Comparison of ENCODE assay signal across 12 cellular contexts in the genomic region with DNA sequence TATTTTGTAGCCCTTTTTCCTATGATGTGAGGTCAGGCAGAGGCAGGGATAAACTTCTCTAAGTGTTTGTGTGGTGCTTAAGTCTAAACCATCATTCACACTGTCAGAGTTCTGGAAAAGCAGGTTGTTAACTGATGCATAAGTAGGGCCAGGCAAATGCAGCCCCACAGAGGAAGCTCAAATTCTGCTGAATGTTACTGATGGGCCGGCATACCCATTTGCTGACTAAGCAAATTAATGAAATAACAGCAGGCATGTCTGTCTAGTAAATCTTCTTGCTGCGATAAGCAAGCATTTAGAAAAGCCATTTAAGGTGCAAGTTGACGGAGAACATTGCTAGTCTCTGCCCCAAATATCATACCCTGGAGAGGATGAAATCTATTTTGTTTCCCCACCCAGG.
DNase-seq lines count a peak whose midpoint lies in the region; ATAC-seq and TF ChIP-seq lines count a peak whose summit lies in the region.
"Had no signal": no experiment of that assay in that cellular context is flagged by ENCODE, and none has a peak within 500 bp of the region (broad histone marks: within the 10 kb centered on the region; RNA-seq: fewer than 3 reads in every experiment).

No MANE protein-coding gene starts in this region.

- H3K4me2 ChIP-seq in SK-N-SH: no peak overlapping the region

- no peaks in the 10 kb centered on the region for H3K9me3 ChIP-seq in SK-N-SH
- H3K9me3 ChIP-seq: BLaER1 treated with 17β-estradiol and CSF1 and Interleukin-3, amounts not matched to agents 10 nM and 100 nM had no signal

- H3K27ac ChIP-seq in SK-N-SH (ENCODE audit: low read depth in 2 of 2, low read length in 1 of 2): no peak overlapping the region
- H3K27ac ChIP-seq: 22Rv1; BLaER1 treated with 17β-estradiol and CSF1 and Interleukin-3, amounts not matched to agents 10 nM and 100 nM had no signal

- no peaks in the 10 kb centered on the region for H3K9me2 ChIP-seq in SK-N-SH

- H3K36me3 ChIP-seq in SK-N-SH (replicated peaks in 1 of 2; ENCODE audit: control insufficient read depth in 1 of 2, insufficient read depth in 2 of 2, low read length in 1 of 2): no peaks in the 10 kb centered on the region
- H3K36me3 ChIP-seq: BLaER1 treated with 17β-estradiol and CSF1 and Interleukin-3, amounts not matched to agents 10 nM and 100 nM had no signal

- no peak for TF ChIP-seq CTCF in SK-N-SH (IDR thresholded peaks at IDR 0.05)
- no peak for TF ChIP-seq CTCF in fibroblast of villous mesenchyme (IDR thresholded peaks at IDR 0.05; ENCODE audit: insufficient read depth, low read depth, low read length)

- intact Hi-C loops in left ventricle myocardium superior (cut with micrococcal nuclease): no loop called here

- ATAC-seq in SK-N-SH treated with all-trans-retinoic acid at 6 μM for 48 hours: no peak
- no peak for ATAC-seq in GM18511 (IDR thresholded peaks at IDR 0.05; ENCODE audit: unreplicated experiment)
- no peak for ATAC-seq in left ventricle myocardium superior
- ATAC-seq in GM19395 (IDR thresholded peaks at IDR 0.05; ENCODE audit: unreplicated experiment): no peak

- H3K27me3 ChIP-seq in SK-N-SH (ENCODE audit: insufficient read depth): no peaks in the 10 kb centered on the region
- H3K27me3 ChIP-seq: BLaER1 treated with 17β-estradiol and CSF1 and Interleukin-3, amounts not matched to agents 10 nM and 100 nM had no signal

- no peaks in the 10 kb centered on the region for H3F3A ChIP-seq in SK-N-SH (replicated peaks; ENCODE audit: insufficient read depth)

- CTCF ChIA-PET in SK-N-SH (lab: Yijun Ruan, JAX): interaction anchor here (1.0 kb wide), 2 partner anchors 261 to 548 kb away, joined by 3 read pairs; no protein-coding TSS in a partner anchor

- H3K9ac ChIP-seq in SK-N-SH: no peak overlapping the region
- H3K9ac ChIP-seq: BLaER1 treated with 17β-estradiol and CSF1 and Interleukin-3, amounts not matched to agents 10 nM and 100 nM had no signal

- POLR2A ChIA-PET in SK-N-SH (lab: Yijun Ruan, JAX): no interaction called here

- H2AFZ ChIP-seq in SK-N-SH (ENCODE audit: low read depth): no peak overlapping the region

- WGBS in SK-N-SH (ENCODE audit: low lambda C conversion rate): 57% methylated on average over 3 of the region's 3 CpGs

- no peaks in the 10 kb centered on the region for H4K20me1 ChIP-seq in SK-N-SH (ENCODE audit: insufficient read depth)
- H4K20me1 ChIP-seq: BLaER1 treated with 17β-estradiol and CSF1 and Interleukin-3, amounts not matched to agents 10 nM and 100 nM had no signal

- no peak for TF ChIP-seq RAD21 in SK-N-SH (IDR thresholded peaks at IDR 0.05; ENCODE audit: low read length)

- H3K4me3 ChIP-seq in SK-N-SH (ENCODE audit: low read depth in 2 of 2, low read length in 1 of 2): no peak overlapping the region
- H3K4me3 ChIP-seq in fibroblast of villous mesenchyme (ENCODE audit: low read depth, low read length): no peak overlapping the region
- H3K4me3 ChIP-seq: BLaER1 treated with 17β-estradiol and CSF1 and Interleukin-3, amounts not matched to agents 10 nM and 100 nM had no signal

- H3K4me1 ChIP-seq in SK-N-SH (ENCODE audit: control insufficient read depth in 1 of 2, insufficient read depth in 2 of 2, low read depth in 1 of 2, low read length in 1 of 2): no peaks in the 10 kb centered on the region

- no peaks in the 10 kb centered on the region for H3K79me2 ChIP-seq in SK-N-SH (ENCODE audit: insufficient read depth)

- no peak for TF ChIP-seq EP300 in SK-N-SH (IDR thresholded peaks at IDR 0.05; ENCODE audit: borderline replicate concordance in 1 of 2, low read depth in 1 of 2, low read length in 1 of 2)

- no peak for DNase-seq in SK-N-SH
- peak; percentile 35 for DNase-seq in NCI-H2227 treated with DMSO at 0.1 percent for 48 hours (lab: John Stamatoyannopoulos, UW)
- DNase-seq in fibroblast of villous mesenchyme (ENCODE audit: low read depth): peak; percentile 22
- no peak for DNase-seq in ureter (ENCODE audit: low spot score)
- DNase-seq in left ventricle myocardium superior: no peak
- DNase-seq: DMS53, Karpas-422 had no signal

TF ChIP-seq in SK-N-SH treated with all-trans-retinoic acid at 6 μM for 48 hours, 23 proteins besides CTCF, POLR2A, EP300 and RAD21:
- TF ChIP-seq ESRRG (CRISPR knock-in tag; IDR thresholded peaks at IDR 0.05) (no peak), ISL1 (CRISPR knock-in tag; IDR thresholded peaks at IDR 0.05) (0 out of 2 replicates have a peak, but pooled peaks have one; percentile 33), CSDC2 (CRISPR knock-in tag; IDR thresholded peaks at IDR 0.05) (no peak)

TF ChIP-seq in SK-N-SH, 30 proteins besides CTCF, POLR2A, EP300 and RAD21:
- TF ChIP-seq SMC3 (IDR thresholded peaks at IDR 0.05; ENCODE audit: low read depth, low read length) (no peak), FOXM1 (IDR thresholded peaks at IDR 0.05; ENCODE audit: low read depth) (no peak), MEF2A (IDR thresholded peaks at IDR 0.05; ENCODE audit: borderline replicate concordance, low read depth) (no peak), FOXJ3 (CRISPR knock-in tag; IDR thresholded peaks at IDR 0.05) (no peak), TCF12 (IDR thresholded peaks at IDR 0.05) (no peak), ELF1 (IDR thresholded peaks at IDR 0.05) (no peak), JUND (IDR thresholded peaks at IDR 0.05) (no peak), CHD2 (IDR thresholded peaks at IDR 0.05; ENCODE audit: low read length, partially characterized antibody) (no peak), FOSL2 (IDR thresholded peaks at IDR 0.05; ENCODE audit: borderline replicate concordance, low read depth) (no peak), GATA2 (CRISPR knock-in tag; IDR thresholded peaks at IDR 0.05) (no peak), RFX5 (IDR thresholded peaks at IDR 0.05; ENCODE audit: low read length) (no peak), TAF1 (IDR thresholded peaks at IDR 0.05; ENCODE audit: borderline replicate concordance, low read depth, low read length) (no peak), TEAD4 (IDR thresholded peaks at IDR 0.05; ENCODE audit: borderline replicate concordance, insufficient read depth) (no peak), NFIC (IDR thresholded peaks at IDR 0.05; ENCODE audit: borderline replicate concordance) (no peak)
- TF ChIP-seq, protein P1, sequence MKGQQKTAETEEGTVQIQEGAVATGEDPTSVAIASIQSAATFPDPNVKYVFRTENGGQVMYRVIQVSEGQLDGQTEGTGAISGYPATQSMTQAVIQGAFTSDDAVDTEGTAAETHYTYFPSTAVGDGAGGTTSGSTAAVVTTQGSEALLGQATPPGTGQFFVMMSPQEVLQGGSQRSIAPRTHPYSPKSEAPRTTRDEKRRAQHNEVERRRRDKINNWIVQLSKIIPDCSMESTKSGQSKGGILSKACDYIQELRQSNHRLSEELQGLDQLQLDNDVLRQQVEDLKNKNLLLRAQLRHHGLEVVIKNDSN (IDR thresholded peaks at IDR 0.05; ENCODE audit: borderline replicate concordance, low read depth): no peak
- TF ChIP-seq, protein P2, sequence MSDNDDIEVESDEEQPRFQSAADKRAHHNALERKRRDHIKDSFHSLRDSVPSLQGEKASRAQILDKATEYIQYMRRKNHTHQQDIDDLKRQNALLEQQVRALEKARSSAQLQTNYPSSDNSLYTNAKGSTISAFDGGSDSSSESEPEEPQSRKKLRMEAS (IDR thresholded peaks at IDR 0.05; ENCODE audit: low read depth): no peak
- TF ChIP-seq, protein P3, sequence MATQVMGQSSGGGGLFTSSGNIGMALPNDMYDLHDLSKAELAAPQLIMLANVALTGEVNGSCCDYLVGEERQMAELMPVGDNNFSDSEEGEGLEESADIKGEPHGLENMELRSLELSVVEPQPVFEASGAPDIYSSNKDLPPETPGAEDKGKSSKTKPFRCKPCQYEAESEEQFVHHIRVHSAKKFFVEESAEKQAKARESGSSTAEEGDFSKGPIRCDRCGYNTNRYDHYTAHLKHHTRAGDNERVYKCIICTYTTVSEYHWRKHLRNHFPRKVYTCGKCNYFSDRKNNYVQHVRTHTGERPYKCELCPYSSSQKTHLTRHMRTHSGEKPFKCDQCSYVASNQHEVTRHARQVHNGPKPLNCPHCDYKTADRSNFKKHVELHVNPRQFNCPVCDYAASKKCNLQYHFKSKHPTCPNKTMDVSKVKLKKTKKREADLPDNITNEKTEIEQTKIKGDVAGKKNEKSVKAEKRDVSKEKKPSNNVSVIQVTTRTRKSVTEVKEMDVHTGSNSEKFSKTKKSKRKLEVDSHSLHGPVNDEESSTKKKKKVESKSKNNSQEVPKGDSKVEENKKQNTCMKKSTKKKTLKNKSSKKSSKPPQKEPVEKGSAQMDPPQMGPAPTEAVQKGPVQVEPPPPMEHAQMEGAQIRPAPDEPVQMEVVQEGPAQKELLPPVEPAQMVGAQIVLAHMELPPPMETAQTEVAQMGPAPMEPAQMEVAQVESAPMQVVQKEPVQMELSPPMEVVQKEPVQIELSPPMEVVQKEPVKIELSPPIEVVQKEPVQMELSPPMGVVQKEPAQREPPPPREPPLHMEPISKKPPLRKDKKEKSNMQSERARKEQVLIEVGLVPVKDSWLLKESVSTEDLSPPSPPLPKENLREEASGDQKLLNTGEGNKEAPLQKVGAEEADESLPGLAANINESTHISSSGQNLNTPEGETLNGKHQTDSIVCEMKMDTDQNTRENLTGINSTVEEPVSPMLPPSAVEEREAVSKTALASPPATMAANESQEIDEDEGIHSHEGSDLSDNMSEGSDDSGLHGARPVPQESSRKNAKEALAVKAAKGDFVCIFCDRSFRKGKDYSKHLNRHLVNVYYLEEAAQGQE (IDR thresholded peaks at IDR 0.05; ENCODE audit: low read depth, low read length): no peak
- TF ChIP-seq, protein P4, sequence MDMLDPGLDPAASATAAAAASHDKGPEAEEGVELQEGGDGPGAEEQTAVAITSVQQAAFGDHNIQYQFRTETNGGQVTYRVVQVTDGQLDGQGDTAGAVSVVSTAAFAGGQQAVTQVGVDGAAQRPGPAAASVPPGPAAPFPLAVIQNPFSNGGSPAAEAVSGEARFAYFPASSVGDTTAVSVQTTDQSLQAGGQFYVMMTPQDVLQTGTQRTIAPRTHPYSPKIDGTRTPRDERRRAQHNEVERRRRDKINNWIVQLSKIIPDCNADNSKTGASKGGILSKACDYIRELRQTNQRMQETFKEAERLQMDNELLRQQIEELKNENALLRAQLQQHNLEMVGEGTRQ (IDR thresholded peaks at IDR 0.05; ENCODE audit: borderline replicate concordance, low read depth, low read length): no peak
TF ChIP-seq in SK-N-SH: peak in this region for 0.

Comparison
In these comparisons a context has a peak if more than half of its experiments do, and no peak if none do; other contexts are left out.
1. DNase-seq: peak in NCI-H2227 treated with DMSO at 0.1 percent for 48 hours (single experiment) and fibroblast of villous mesenchyme (single experiment); none in SK-N-SH (single experiment), ureter (single experiment) and left ventricle myocardium superior (single experiment).